Comparison of ENCODE assay signal across 1 cellular context in genomic region chr11:2888266-2888968, GRCh38.
TF ChIP-seq lines count a peak whose summit lies in the region.

No MANE protein-coding gene starts in this region.

TF ChIP-seq in K562, 482 proteins besides CTCF, POLR2A, EP300 and RAD21 (continued from another document):
- TF ChIP-seq THRB (CRISPR knock-in tag; conservative IDR thresholded peaks at IDR 0.05): no peak
- TF ChIP-seq ZNF347 (CRISPR knock-in tag; IDR thresholded peaks at IDR 0.05; ENCODE audit: low read depth): no peak
- peak; percentile 29; the same call in 1 of the 2 replicates for TF ChIP-seq ATF7 (IDR thresholded peaks at IDR 0.05)
- TF ChIP-seq SMC3 (conservative IDR thresholded peaks at IDR 0.05; ENCODE audit: insufficient read depth, low read depth, low read length): peak; percentile 99
- peak; percentile 100 for TF ChIP-seq STAG1 (CRISPR knock-in tag; IDR thresholded peaks at IDR 0.05; ENCODE audit: borderline replicate concordance)
- peak in 1 of 2 experiments; percentile 44; a peak in 1 of 4 replicates for TF ChIP-seq TEAD1 (CRISPR knock-in tag; IDR thresholded peaks at IDR 0.05)
- TF ChIP-seq CTBP1 (IDR thresholded peaks at IDR 0.05; ENCODE audit: borderline replicate concordance): peak; percentile 47; the same call in 1 of the 2 replicates
- 0 out of 2 replicates have a peak, but pooled peaks have one; percentile 22 for TF ChIP-seq ZNF592 (IDR thresholded peaks at IDR 0.05)
- peak; percentile 25 for TF ChIP-seq ZFP36 (IDR thresholded peaks at IDR 0.05; ENCODE audit: low read depth, low read length, partially characterized antibody)
- peak; percentile 71; the same call in 1 of the 2 replicates for TF ChIP-seq KLF13 (tag; IDR thresholded peaks at IDR 0.05; ENCODE audit: borderline replicate concordance, low read depth)
